ENCODE assay signal across 22 cellular contexts in the genomic region with DNA sequence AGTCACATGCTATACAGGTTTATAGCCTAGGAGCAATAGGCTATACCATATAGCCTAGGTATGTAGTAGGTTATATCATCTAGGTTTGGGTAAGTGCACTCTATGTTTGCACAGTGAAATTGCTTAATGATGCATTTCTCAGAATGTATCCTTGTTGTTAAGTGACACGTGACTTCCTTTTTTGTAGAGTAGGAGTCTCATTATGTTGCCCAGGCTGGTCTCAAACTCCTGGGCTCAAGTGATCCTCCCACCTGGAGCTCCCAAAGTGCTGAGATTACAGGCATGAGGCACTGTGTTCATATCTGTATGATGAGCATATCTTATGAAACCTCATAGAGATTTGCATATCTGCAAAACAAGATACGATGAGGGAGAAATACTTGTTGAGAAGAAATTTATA. TPM values are rescaled to one million over a fixed set of nuclear protein-coding genes. Genes with fewer than 3 reads are reported as not detected.
DNase-seq lines count a peak whose midpoint lies in the region; ATAC-seq and TF ChIP-seq lines count a peak whose summit lies in the region.
"Had no signal": no experiment of that assay in that cellular context is flagged by ENCODE, and none has a peak within 500 bp of the region (broad histone marks: within the 10 kb centered on the region; RNA-seq: fewer than 3 reads in every experiment).

No MANE protein-coding gene starts in this region.

- H3K9me2 ChIP-seq in OCI-LY7 (ENCODE audit: insufficient read depth, low read length) = no peaks in the 10 kb centered on the region

- no peaks in the 10 kb centered on the region for H3K36me3 ChIP-seq in OCI-LY3 (replicated peaks; ENCODE audit: low read depth, low read length)
- H3K36me3 ChIP-seq in OCI-LY7 (ENCODE audit: insufficient read depth, low read length) = no peaks in the 10 kb centered on the region
- H3K36me3 ChIP-seq: lower lobe of right lung, pancreas, SJSA1 had no signal

- H3K9me3 ChIP-seq in OCI-LY3 (ENCODE audit: insufficient read depth, low read length) = no peaks in the 10 kb centered on the region
- no peaks in the 10 kb centered on the region for H3K9me3 ChIP-seq in OCI-LY7 (ENCODE audit: low read length)
- H3K9me3 ChIP-seq: lower lobe of right lung, pancreas, SJSA1 had no signal

- H2AFZ ChIP-seq in OCI-LY3 (ENCODE audit: low read depth, low read length) (no peak overlapping the region), OCI-LY7 (ENCODE audit: low read length) (no peak overlapping the region)
- H2AFZ ChIP-seq: GM23248 had no signal

- H3K4me1 ChIP-seq in OCI-LY3 (ENCODE audit: low read length) (peaks cover 28% of the 10 kb centered on the region), OCI-LY7 (ENCODE audit: insufficient read depth, low read length, poor library complexity, severe bottlenecking) (no peaks in the 10 kb centered on the region)
- H3K4me1 ChIP-seq: lower lobe of right lung, SJSA1 had no signal

- H3K4me2 ChIP-seq in OCI-LY3 (ENCODE audit: low read length) = peak overlapping the region; percentile 20; the same call in 1 of the 2 replicates
- no peak overlapping the region for H3K4me2 ChIP-seq in OCI-LY7 (ENCODE audit: low read length)

- H3K27ac ChIP-seq in OCI-LY3 (ENCODE audit: low read length) (no peak overlapping the region), OCI-LY7 (ENCODE audit: low read depth, low read length, poor library complexity, severe bottlenecking) (no peak overlapping the region)
- H3K27ac ChIP-seq: GM23248, lower lobe of right lung, pancreas, SJSA1 had no signal

- BruUV-seq in OCI-LY7 (replicated peaks; lab: Mats Ljungman, UMichigan) = no TSS peak

- POLR2A ChIA-PET in HEK293T (lab: Yijun Ruan, JAX) = no interaction called here
- POLR2A ChIA-PET in OCI-LY7 (lab: Charles Lee) = no interaction called here

- H3K27me3 ChIP-seq in OCI-LY3 (ENCODE audit: low read depth, low read length) = no peaks in the 10 kb centered on the region
- H3K27me3 ChIP-seq: pancreas, SJSA1 had no signal

- TF ChIP-seq CTCF in OCI-LY3 (IDR thresholded peaks at IDR 0.05; ENCODE audit: low read depth, low read length) (no peak), OCI-LY7 (conservative IDR thresholded peaks at IDR 0.05; ENCODE audit: low read length) (no peak)

- no peak overlapping the region for H3K9ac ChIP-seq in OCI-LY3 (ENCODE audit: low read length)
- H3K9ac ChIP-seq: GM23248 had no signal

- H3K4me3 ChIP-seq in OCI-LY3 (ENCODE audit: low read length) = no peak overlapping the region
- H3K4me3 ChIP-seq in OCI-LY7 (ENCODE audit: low read depth, low read length, poor library complexity, severe bottlenecking) = no peak overlapping the region
- H3K4me3 ChIP-seq: GM23248, lower lobe of right lung, pancreas, SJSA1 had no signal

- no peaks in the 10 kb centered on the region for H4K20me1 ChIP-seq in OCI-LY3 (ENCODE audit: insufficient read depth, low read length)
- H4K20me1 ChIP-seq in OCI-LY7 (ENCODE audit: insufficient read depth, low read length) = no peaks in the 10 kb centered on the region

- H3K79me2 ChIP-seq in OCI-LY3 (ENCODE audit: low read length) (no peaks in the 10 kb centered on the region), OCI-LY7 (ENCODE audit: insufficient read depth, low read depth, low read length) (no peaks in the 10 kb centered on the region)

- CTCF ChIA-PET in HEK293T (lab: Yijun Ruan, JAX) = no interaction called here
- CTCF ChIA-PET in OCI-LY7 (lab: Charles Lee; ENCODE audit: unreplicated experiment) = no interaction called here

- DNase-seq in CD1c-positive myeloid dendritic cell (ENCODE audit: extremely low spot score) (peak; percentile 49), HEK293T (ENCODE audit: extremely low spot score) (no peak), NCI-H2081 (lab: John Stamatoyannopoulos, UW) (peak; percentile 26 to 83), left lobe of liver (ENCODE audit: low spot score) (no peak), NCI-H446 (lab: John Stamatoyannopoulos, UW) (no peak), OCI-LY7 (ENCODE audit: low spot score) (no peak), cardiac septum (ENCODE audit: low spot score) (no peak)
- DNase-seq: activated CD4-positive, alpha-beta T cell treated with anti-CD3 and anti-CD28 coated beads for 1 hour; activated CD8-positive, alpha-beta memory T cell treated with anti-CD3 and anti-CD28 coated beads, Interleukin-2, amount 50 U/mL, for 4 hours; activated gamma-delta T cell treated with Interleukin-2 at 50 U/mL for 16 hours; amygdala; effector memory CD4-positive, alpha-beta T cell; GM23248; immature natural killer cell; IMR-90; lower lobe of right lung; NCI-H1092 treated with DMSO at 0.1 percent for 48 hours; pancreas; stimulated activated CD4-positive, alpha-beta T cell treated with anti-CD3 and anti-CD28 coated beads, Interleukin-4, amount 100 ng/mL, for 1 hour; T1000 had no signal

- ATAC-seq in left lobe of liver = no peak
- ATAC-seq: lower lobe of right lung, pancreas had no signal

- intact Hi-C loops in OCI-LY7 (cut with micrococcal nuclease; ENCODE audit: unreplicated experiment) = no loop called here
- intact Hi-C loops in cardiac septum (cut with DNase I) = no loop called here

TF ChIP-seq in HEK293T, 16 proteins besides CTCF, POLR2A, EP300 and RAD21:
- no peak for TF ChIP-seq ZNF384 (IDR thresholded peaks at IDR 0.05)
- peak; percentile 93 for TF ChIP-seq FOXA1 (IDR thresholded peaks at IDR 0.05)

RNA-seq across cellular contexts. Expression of gene ABCB10, which starts 13.8 kb away (rescaled TPM):
- total RNA-seq in left lobe of liver (16.4 TPM), OCI-LY7 (2022) (25.4 and 27.2 TPM in 2 replicates), cardiac septum (11.0 TPM)
- total RNA-seq in OCI-LY7 (2014; rRNA removed; shearing (Covaris generic)) = 14.1 and 16.4 TPM in 2 replicates

RNA-seq across cellular contexts. Expression of gene TAF5L, which starts 53.6 kb away (rescaled TPM):
- total RNA-seq in left lobe of liver = 9.0 TPM
- 23.5 and 32.9 TPM in 2 replicates for total RNA-seq in OCI-LY7 (2014; rRNA removed; shearing (Covaris generic))
- 30.3 and 33.7 TPM in 2 replicates for total RNA-seq in OCI-LY7 (2022)
- total RNA-seq in cardiac septum = 12.5 TPM

RNA-seq across cellular contexts. Expression of gene URB2, which starts 53.8 kb away (rescaled TPM):
- total RNA-seq in left lobe of liver = 3.0 TPM
- 27.0 and 30.2 TPM in 2 replicates for total RNA-seq in OCI-LY7 (2014; rRNA removed; shearing (Covaris generic))
- 17.3 and 25.1 TPM in 2 replicates for total RNA-seq in OCI-LY7 (2022)
- total RNA-seq in cardiac septum = 5.5 TPM

Comparison
In these comparisons a context has a peak if more than half of its experiments do, and no peak if none do; other contexts are left out.
1. DNase-seq: peak in CD1c-positive myeloid dendritic cell (single experiment) and NCI-H2081 (2 of 2); none in HEK293T (single experiment), left lobe of liver (single experiment), NCI-H446 (0 of 2), OCI-LY7 (single experiment) and cardiac septum (single experiment).